ENCODE assay signal across 17 cellular contexts in the genomic region with DNA sequence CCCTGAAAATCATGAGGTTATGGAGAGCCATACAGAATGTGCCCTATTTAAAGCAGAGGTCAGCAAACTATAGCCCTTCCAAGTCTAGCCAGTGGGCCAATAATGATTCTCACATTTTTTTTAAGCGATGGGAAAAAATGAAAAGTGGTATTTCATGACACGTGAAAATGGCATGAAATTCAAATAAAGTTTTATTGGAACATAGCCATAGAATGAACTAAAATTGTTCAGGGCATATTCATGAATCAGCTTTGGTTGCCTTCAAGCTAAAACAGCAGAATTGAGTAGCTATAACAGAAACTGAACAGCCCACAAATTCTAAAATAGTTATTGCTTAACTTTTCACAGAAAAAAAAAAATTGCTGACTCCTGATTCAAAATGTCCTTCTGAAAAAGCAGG.
DNase-seq lines count a peak whose midpoint lies in the region; ATAC-seq and TF ChIP-seq lines count a peak whose summit lies in the region.
"Had no signal": no experiment of that assay in that cellular context is flagged by ENCODE, and none has a peak within 500 bp of the region (broad histone marks: within the 10 kb centered on the region; RNA-seq: fewer than 3 reads in every experiment).

No MANE protein-coding gene starts in this region.

- no peaks in the 10 kb centered on the region for H3K9me3 Mint-ChIP-seq in HFFc6
- H3K9me3 Mint-ChIP-seq in stimulated activated memory B cell treated with anti-CD40 and anti-IgM and Interleukin-4, amounts not matched to agents 10 μg/mL and 1 μg/mL and 100 μg/mL, for 72 hours = no peaks in the 10 kb centered on the region
- H3K9me3 Mint-ChIP-seq: CD14-positive monocyte; CD8-positive, alpha-beta T cell; GM23338 had no signal

- H3K56ac ChIP-seq in mesendoderm (ENCODE audit: low read length) = no peak overlapping the region

- H3K27me3 ChIP-seq in osteoblast (ENCODE audit: insufficient read depth, low read length) = no peaks in the 10 kb centered on the region
- no peaks in the 10 kb centered on the region for H3K27me3 ChIP-seq in mesendoderm (ENCODE audit: insufficient read depth, low read length, poor library complexity)

- no peak overlapping the region for H3K4me3 Mint-ChIP-seq in HFFc6
- no peak overlapping the region for H3K4me3 Mint-ChIP-seq in stimulated activated memory B cell treated with anti-CD40 and anti-IgM and Interleukin-4, amounts not matched to agents 10 μg/mL and 1 μg/mL and 100 μg/mL, for 72 hours
- H3K4me3 Mint-ChIP-seq: CD14-positive monocyte; CD8-positive, alpha-beta T cell; GM23338 had no signal

- H2AFZ ChIP-seq in osteoblast (ENCODE audit: low read length) = no peak overlapping the region
- H2AFZ ChIP-seq: GM23338 had no signal

- H3K4me1 ChIP-seq in osteoblast (ENCODE audit: insufficient read depth, low read length) (peaks cover 19% of the 10 kb centered on the region), mesendoderm (ENCODE audit: control insufficient read depth, low read depth, low read length) (no peaks in the 10 kb centered on the region)

- no peaks in the 10 kb centered on the region for H4K20me1 ChIP-seq in osteoblast (ENCODE audit: insufficient read depth, low read length)

- TF ChIP-seq CTCF in HFFc6 (IDR thresholded peaks at IDR 0.05) = no peak
- TF ChIP-seq CTCF in osteoblast (IDR thresholded peaks at IDR 0.05; ENCODE audit: extremely low read depth, low read depth, low read length) = no peak

- no peak overlapping the region for H3K4ac ChIP-seq in mesendoderm (ENCODE audit: low read depth, low read length)

- H4K8ac ChIP-seq in mesendoderm (ENCODE audit: low read depth, low read length) = no peak overlapping the region

- H3K23ac ChIP-seq in mesendoderm (ENCODE audit: low read length) = no peak overlapping the region

- H2BK120ac ChIP-seq in mesendoderm (ENCODE audit: low read depth, low read length) = no peak overlapping the region

- H3K36me3 ChIP-seq in SK-N-MC (ENCODE audit: insufficient read depth, low read length) (no peaks in the 10 kb centered on the region), osteoblast (ENCODE audit: insufficient read depth, low read length) (peaks cover 24% of the 10 kb centered on the region), mesendoderm (ENCODE audit: control insufficient read depth, insufficient read depth, low read length) (no peaks in the 10 kb centered on the region)

- no peak overlapping the region for H3K4me3 ChIP-seq in SK-N-MC
- no peak overlapping the region for H3K4me3 ChIP-seq in osteoblast (ENCODE audit: insufficient read depth, low read length)
- no peak overlapping the region for H3K4me3 ChIP-seq in mesendoderm (ENCODE audit: low read length)
- H3K4me3 ChIP-seq: GM12878, GM23338 had no signal

- DNase-seq in EH (ENCODE audit: low read depth) (peak; percentile 76), HFFc6 (peak; percentile 32), SK-N-MC (ENCODE audit: low read depth, low spot score) (no peak), osteoblast (ENCODE audit: insufficient read length, low spot score, missing footprints) (no peak), mesendoderm (no peak)
- no peak for DNase-seq in activated CD4-positive, alpha-beta T cell treated with anti-CD3 and anti-CD28 coated beads for 48 hours
- DNase-seq: ACHN; CD8-positive, alpha-beta T cell; COR-L47; DMS153; DMS79 treated with DMSO at 0.1 percent for 48 hours; H7 had no signal

- no peak overlapping the region for H4K5ac ChIP-seq in mesendoderm (ENCODE audit: low read length)

- H3K27ac Mint-ChIP-seq in HFFc6 = no peak overlapping the region
- H3K27ac Mint-ChIP-seq in stimulated activated memory B cell treated with anti-CD40 and anti-IgM and Interleukin-4, amounts not matched to agents 10 μg/mL and 1 μg/mL and 100 μg/mL, for 72 hours = no peak overlapping the region
- H3K27ac Mint-ChIP-seq: CD14-positive monocyte; CD8-positive, alpha-beta T cell; GM23338 had no signal

- ATAC-seq in stimulated activated memory B cell treated with anti-CD40 and anti-IgM and Interleukin-4, amounts not matched to agents 10 μg/mL and 1 μg/mL and 100 μg/mL, for 72 hours = no peak
- ATAC-seq: CD8-positive, alpha-beta T cell; GM12878; GM23338; HepG2 had no signal

- H3K27ac ChIP-seq in SK-N-MC (0 out of 2 replicates have a peak overlapping the region, but pooled peaks have one; percentile 33), osteoblast (ENCODE audit: low read depth, low read length) (peak overlapping the region; percentile 35), mesendoderm (ENCODE audit: low read depth, low read length) (no peak overlapping the region)

- no peak overlapping the region for H2AK5ac ChIP-seq in mesendoderm (ENCODE audit: low read length)

- WGBS in mesendoderm (ENCODE audit: extremely low coverage, insufficient coverage, low lambda C conversion rate) = no CpG with 5 or more reads among the region's 2 CpGs

- H3K4me1 Mint-ChIP-seq in HFFc6 (ENCODE audit: low read depth) = peaks cover 35% of the 10 kb centered on the region
- H3K4me1 Mint-ChIP-seq in stimulated activated memory B cell treated with anti-CD40 and anti-IgM and Interleukin-4, amounts not matched to agents 10 μg/mL and 1 μg/mL and 100 μg/mL, for 72 hours = peaks cover 5% of the 10 kb centered on the region
- H3K4me1 Mint-ChIP-seq: CD14-positive monocyte, GM23338 had no signal

- H3K36me3 Mint-ChIP-seq in HFFc6 (ENCODE audit: low read depth) = no peaks in the 10 kb centered on the region
- no peaks in the 10 kb centered on the region for H3K36me3 Mint-ChIP-seq in stimulated activated memory B cell treated with anti-CD40 and anti-IgM and Interleukin-4, amounts not matched to agents 10 μg/mL and 1 μg/mL and 100 μg/mL, for 72 hours
- H3K36me3 Mint-ChIP-seq: CD14-positive monocyte; CD8-positive, alpha-beta T cell had no signal

- H3K9ac ChIP-seq in SK-N-MC (ENCODE audit: insufficient read length) = no peak overlapping the region
- no peak overlapping the region for H3K9ac ChIP-seq in mesendoderm (ENCODE audit: low read length)

- H3K18ac ChIP-seq in mesendoderm (ENCODE audit: low read length) = no peak overlapping the region

- no peak overlapping the region for H2BK15ac ChIP-seq in mesendoderm (replicated peaks; ENCODE audit: low read depth)

- no peaks in the 10 kb centered on the region for H3K79me1 ChIP-seq in mesendoderm (ENCODE audit: low read length)

- H3K79me2 ChIP-seq in osteoblast (ENCODE audit: insufficient read depth, low read length) = no peaks in the 10 kb centered on the region
- no peaks in the 10 kb centered on the region for H3K79me2 ChIP-seq in mesendoderm (ENCODE audit: control insufficient read depth, insufficient read depth, low read length)

- H3K4me2 ChIP-seq in osteoblast (ENCODE audit: insufficient read depth, low read length) = no peak overlapping the region
- H3K4me2 ChIP-seq in mesendoderm (ENCODE audit: low read length) = no peak overlapping the region
- H3K4me2 ChIP-seq: GM23338 had no signal

- no peaks in the 10 kb centered on the region; the same call in 1 of the 2 replicates for H3K27me3 Mint-ChIP-seq in HFFc6 (ENCODE audit: insufficient read depth)
- peaks cover 22% of the 10 kb centered on the region for H3K27me3 Mint-ChIP-seq in stimulated activated memory B cell treated with anti-CD40 and anti-IgM and Interleukin-4, amounts not matched to agents 10 μg/mL and 1 μg/mL and 100 μg/mL, for 72 hours

- H3K9me3 ChIP-seq in SK-N-MC (ENCODE audit: low read depth, low read length) (no peaks in the 10 kb centered on the region), osteoblast (ENCODE audit: low read depth, low read length) (no peaks in the 10 kb centered on the region)

- no peak overlapping the region for H2BK5ac ChIP-seq in mesendoderm (ENCODE audit: low read length)

Comparison
In these comparisons a context has a peak if more than half of its experiments do, and no peak if none do; other contexts are left out.
1. DNase-seq: peak in EH (single experiment) and HFFc6 (single experiment); none in SK-N-MC (single experiment), osteoblast (single experiment), activated CD4-positive, alpha-beta T cell treated with anti-CD3 and anti-CD28 coated beads for 48 hours (single experiment) and mesendoderm (single experiment).